In genomic region chr7:41756783-41757182, GRCh38 we compare ENCODE assay signal across 31 cellular contexts. TPM values are rescaled to one million over a fixed set of nuclear protein-coding genes. Genes with fewer than 3 reads are reported as not detected.
"Had no signal": no experiment of that assay in that cellular context is flagged by ENCODE, and none has a peak within 500 bp of the region (broad histone marks: within the 10 kb centered on the region; RNA-seq: fewer than 3 reads in every experiment).

No MANE protein-coding gene starts in this region.

- DNase-seq: activated CD4-positive, alpha-beta memory T cell treated with anti-CD3 and anti-CD28 coated beads for 36 hours; activated CD4-positive, alpha-beta T cell treated with anti-CD3 and anti-CD28 coated beads for 36 hours; activated CD4-positive, alpha-beta T cell treated with anti-CD3 and anti-CD28 coated beads, Interleukin-2, amount 10 ng/mL, durations not matched to agents 24 days and 14 days; activated CD4-positive, CD25-positive, alpha-beta regulatory T cell; activated CD4-positive, CD25-positive, alpha-beta regulatory T cell treated with anti-CD3 and anti-CD28 coated beads, Interleukin-2, amount 50 U/mL, for 72 hours; activated CD8-positive, alpha-beta memory T cell treated with anti-CD3 and anti-CD28 coated beads, Interleukin-2, amount 10 ng/mL, durations not matched to agents 7 days and 5 days; activated CD8-positive, alpha-beta memory T cell treated with anti-CD3 and anti-CD28 coated beads, Interleukin-2, amount 50 U/mL, for 4 hours; activated CD8-positive, alpha-beta T cell treated with anti-CD3 and anti-CD28 coated beads, Interleukin-2, amount 10 ng/mL, durations not matched to agents 7 days and 5 days; activated effector memory CD4-positive, alpha-beta T cell treated with anti-CD3 and anti-CD28 coated beads, Interleukin-2, amount 50 U/mL, for 16 hours; activated naive CD4-positive, alpha-beta T cell treated with anti-CD3 and anti-CD28 coated beads for 36 hours; activated naive CD8-positive, alpha-beta T cell treated with anti-CD3 and anti-CD28 coated beads for 36 hours; activated T-cell treated with anti-CD3 and anti-CD28 coated beads, Interleukin-2, amount 50 U/mL, for 1 hour; activated T-cell treated with anti-CD3 and anti-CD28 coated beads, Interleukin-2, amount 50 U/mL, for 48 hours; central memory CD4-positive, alpha-beta T cell; cerebellar nuclear complex; colonic mucosa; dorsolateral prefrontal cortex; effector memory CD4-positive, alpha-beta T cell; erythroblast; foreskin keratinocyte; gastrocnemius medialis; glutamatergic neuron; heart left ventricle; T-helper 1 cell; T-helper 17 cell; T1000 had no signal

- H3K27ac Mint-ChIP-seq: activated CD4-positive, alpha-beta memory T cell treated with anti-CD3 and anti-CD28 coated beads for 36 hours; activated CD4-positive, alpha-beta T cell treated with anti-CD3 and anti-CD28 coated beads for 36 hours; activated CD4-positive, alpha-beta T cell treated with anti-CD3 and anti-CD28 coated beads, Interleukin-2, amount 10 ng/mL, durations not matched to agents 24 days and 14 days; activated CD8-positive, alpha-beta memory T cell treated with anti-CD3 and anti-CD28 coated beads, Interleukin-2, amount 10 ng/mL, durations not matched to agents 7 days and 5 days; activated CD8-positive, alpha-beta T cell treated with anti-CD3 and anti-CD28 coated beads, Interleukin-2, amount 10 ng/mL, durations not matched to agents 7 days and 5 days; activated naive CD4-positive, alpha-beta T cell treated with anti-CD3 and anti-CD28 coated beads for 36 hours; activated naive CD4-positive, alpha-beta T cell treated with anti-CD3 and anti-CD28 coated beads, Interleukin-2, amount 50 U/mL, for 24 hours; activated naive CD8-positive, alpha-beta T cell treated with anti-CD3 and anti-CD28 coated beads for 36 hours; activated T-helper 1 cell treated with anti-CD3 and anti-CD28 coated beads, Interleukin-12 subunit alpha, Interleukin-12 subunit beta, Interleukin-2, Interleukin-4 antibody, amounts not matched to agents 30 ng/mL and 10 ng/mL and 1 ng/mL, durations not matched to agents 14 hours and 24 hours and 36 hours; activated T-helper 2 cell treated with anti-CD3 and anti-CD28 coated beads, Interferon-gamma antibody, Interleukin-2, Interleukin-4, amounts not matched to agents 10 μg/mL and 5 μg/mL and 100 μg/mL, durations not matched to agents 14 hours and 24 hours and 36 hours; brain; T-helper 17 cell; T-helper 2 cell treated with Interferon-gamma antibody and Interleukin-4, amounts not matched to agents 5 μg/mL and 100 μg/mL, for 36 hours had no signal

- H3K27me3 Mint-ChIP-seq: activated CD4-positive, alpha-beta memory T cell treated with anti-CD3 and anti-CD28 coated beads for 36 hours; activated CD4-positive, alpha-beta T cell treated with anti-CD3 and anti-CD28 coated beads, Interleukin-2, amount 10 ng/mL, durations not matched to agents 24 days and 14 days; activated CD8-positive, alpha-beta memory T cell treated with anti-CD3 and anti-CD28 coated beads, Interleukin-2, amount 10 ng/mL, durations not matched to agents 7 days and 5 days; brain; T-helper 17 cell had no signal

- H3K4me1 Mint-ChIP-seq: activated CD4-positive, alpha-beta T cell treated with anti-CD3 and anti-CD28 coated beads for 36 hours; activated CD4-positive, alpha-beta T cell treated with anti-CD3 and anti-CD28 coated beads, Interleukin-2, amount 10 ng/mL, durations not matched to agents 24 days and 14 days; activated CD8-positive, alpha-beta memory T cell treated with anti-CD3 and anti-CD28 coated beads, Interleukin-2, amount 10 ng/mL, durations not matched to agents 7 days and 5 days; activated naive CD4-positive, alpha-beta T cell treated with anti-CD3 and anti-CD28 coated beads, Interleukin-2, amount 50 U/mL, for 24 hours; activated naive CD8-positive, alpha-beta T cell treated with anti-CD3 and anti-CD28 coated beads for 36 hours; brain; T-helper 17 cell had no signal

- H3K4me3 Mint-ChIP-seq: activated CD4-positive, alpha-beta memory T cell treated with anti-CD3 and anti-CD28 coated beads for 36 hours; activated CD4-positive, alpha-beta T cell treated with anti-CD3 and anti-CD28 coated beads for 36 hours; activated CD4-positive, alpha-beta T cell treated with anti-CD3 and anti-CD28 coated beads, Interleukin-2, amount 10 ng/mL, durations not matched to agents 24 days and 14 days; activated CD8-positive, alpha-beta memory T cell treated with anti-CD3 and anti-CD28 coated beads, Interleukin-2, amount 10 ng/mL, durations not matched to agents 7 days and 5 days; activated CD8-positive, alpha-beta T cell treated with anti-CD3 and anti-CD28 coated beads, Interleukin-2, amount 10 ng/mL, durations not matched to agents 7 days and 5 days; activated naive CD4-positive, alpha-beta T cell treated with anti-CD3 and anti-CD28 coated beads for 36 hours; activated naive CD4-positive, alpha-beta T cell treated with anti-CD3 and anti-CD28 coated beads, Interleukin-2, amount 50 U/mL, for 24 hours; activated naive CD8-positive, alpha-beta T cell treated with anti-CD3 and anti-CD28 coated beads for 36 hours; activated T-helper 1 cell treated with anti-CD3 and anti-CD28 coated beads, Interleukin-12 subunit alpha, Interleukin-12 subunit beta, Interleukin-2, Interleukin-4 antibody, amounts not matched to agents 30 ng/mL and 10 ng/mL and 1 ng/mL, durations not matched to agents 14 hours and 24 hours and 36 hours; brain; T-helper 17 cell; T-helper 2 cell treated with Interferon-gamma antibody and Interleukin-4, amounts not matched to agents 5 μg/mL and 100 μg/mL, for 36 hours had no signal

- H3K36me3 Mint-ChIP-seq: activated CD4-positive, alpha-beta memory T cell treated with anti-CD3 and anti-CD28 coated beads for 36 hours; activated CD8-positive, alpha-beta memory T cell treated with anti-CD3 and anti-CD28 coated beads, Interleukin-2, amount 10 ng/mL, durations not matched to agents 7 days and 5 days; activated naive CD4-positive, alpha-beta T cell treated with anti-CD3 and anti-CD28 coated beads, Interleukin-2, amount 50 U/mL, for 24 hours; activated naive CD8-positive, alpha-beta T cell treated with anti-CD3 and anti-CD28 coated beads for 36 hours; brain had no signal

RNA-seq across cellular contexts. Expression of gene INHBA, which starts 53.9 kb away (rescaled TPM):
- total RNA-seq: activated CD4-positive, alpha-beta memory T cell treated with anti-CD3 and anti-CD28 coated beads for 36 hours; activated CD4-positive, alpha-beta T cell treated with anti-CD3 and anti-CD28 coated beads for 36 hours; activated CD8-positive, alpha-beta memory T cell treated with anti-CD3 and anti-CD28 coated beads, Interleukin-2, amount 10 ng/mL, durations not matched to agents 7 days and 5 days; activated CD8-positive, alpha-beta T cell treated with anti-CD3 and anti-CD28 coated beads, Interleukin-2, amount 10 ng/mL, durations not matched to agents 7 days and 5 days; activated naive CD4-positive, alpha-beta T cell treated with anti-CD3 and anti-CD28 coated beads for 36 hours; activated naive CD8-positive, alpha-beta T cell treated with anti-CD3 and anti-CD28 coated beads for 36 hours had no signal
